8 cellular contexts compared by ENCODE assay signal in the genomic region with DNA sequence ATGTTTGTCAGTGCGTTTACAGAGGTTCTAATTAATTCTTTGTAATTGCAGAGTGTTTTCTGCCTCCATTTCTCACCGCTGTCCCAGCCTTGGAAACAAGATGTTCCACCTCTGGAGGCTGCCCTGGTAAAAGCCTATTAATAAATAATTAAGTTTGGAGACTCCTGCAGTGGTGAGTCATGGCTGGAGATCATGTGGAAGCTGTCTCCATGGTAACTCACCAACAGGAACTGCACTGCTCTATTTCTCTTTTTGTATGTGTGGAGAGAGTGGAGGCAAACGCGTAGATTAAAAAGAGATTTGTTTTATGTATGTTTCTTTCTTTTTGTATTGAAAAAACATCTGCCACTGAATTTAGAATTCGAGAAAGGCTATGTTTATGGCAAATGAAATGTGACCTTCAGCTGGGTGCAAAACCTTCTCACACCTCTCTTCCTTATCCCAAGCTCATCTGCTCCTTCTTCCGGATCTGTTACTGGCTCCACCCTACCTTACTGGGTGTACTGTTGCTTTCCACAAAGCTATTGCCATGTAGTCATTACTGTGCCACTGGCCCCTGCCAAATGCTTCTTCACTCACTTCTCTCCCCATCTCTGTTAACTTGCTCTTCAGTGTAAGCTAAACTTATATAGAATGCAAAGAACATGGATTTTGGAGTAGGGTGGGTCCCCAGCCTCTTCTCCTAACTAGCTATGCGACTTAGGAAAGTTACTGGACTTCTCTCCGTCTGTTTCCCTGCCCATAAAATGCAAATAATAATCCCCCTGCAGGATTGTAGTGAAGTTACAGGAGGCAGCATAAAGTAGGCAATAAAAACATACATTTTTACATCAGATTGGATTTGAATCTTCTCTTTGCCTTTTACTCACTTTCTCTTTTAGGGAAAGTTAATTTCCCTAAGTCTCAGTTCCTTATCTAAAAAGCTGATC.
DNase-seq lines count a peak whose midpoint lies in the region; ATAC-seq, FAIRE-seq and TF ChIP-seq lines count a peak whose summit lies in the region.

No MANE protein-coding gene starts in this region.

- ATAC-seq in foreskin keratinocyte (peak; percentile 99), psoas muscle (peak; percentile 90 to 97 (median 94)), GM18867 (IDR thresholded peaks at IDR 0.05; ENCODE audit: unreplicated experiment) (no peak), GM18505 (IDR thresholded peaks at IDR 0.05; ENCODE audit: unreplicated experiment) (no peak)
- no peak for ATAC-seq in activated CD4-positive, alpha-beta T cell treated with anti-CD3 and anti-CD28 coated beads for 36 hours

- no peak for FAIRE-seq in GM12891 (lab: Jason Lieb, UNC)

- H3K36me3 ChIP-seq in HEK293 (ENCODE audit: control insufficient read depth in 2 of 2, insufficient read depth in 1 of 2, low read length in 2 of 2) (no peaks in the 10 kb centered on the region), psoas muscle (ENCODE audit: insufficient read depth in 1 of 2, low read depth in 1 of 2) (no peaks in the 10 kb centered on the region)

- DNase-seq in RKO (ENCODE audit: low spot score), result peak; percentile 39
- peak; percentile 73 to 85 for DNase-seq in foreskin keratinocyte
- DNase-seq in psoas muscle, result no peak
- no peak for DNase-seq in GM12891 (ENCODE audit: insufficient read length, low spot score)
- no peak for DNase-seq in activated CD4-positive, alpha-beta T cell treated with anti-CD3 and anti-CD28 coated beads for 36 hours

- H3K27ac ChIP-seq in HEK293 (ENCODE audit: extremely low read depth, low read depth, low read length) (no peak overlapping the region), foreskin keratinocyte (no peak overlapping the region), psoas muscle (peak overlapping the region; percentile 38)

- peaks cover 5% of the 10 kb centered on the region for H3K27me3 Mint-ChIP-seq in activated CD4-positive, alpha-beta T cell treated with anti-CD3 and anti-CD28 coated beads for 36 hours

- intact Hi-C loops in psoas muscle (cut with DNase I), result no loop called here
- intact Hi-C loops in activated CD4-positive, alpha-beta T cell treated with anti-CD3 and anti-CD28 coated beads for 36 hours (cut with DNase I, micrococcal nuclease), result no loop called here

- H3K9me3 ChIP-seq in HEK293 (ENCODE audit: control insufficient read depth, insufficient read depth, low read depth, low read length) (no peaks in the 10 kb centered on the region), psoas muscle (no peaks in the 10 kb centered on the region)

- H3K4me3 ChIP-seq in HEK293 (ENCODE audit: low read depth, low read length) (peak overlapping the region; percentile 18), psoas muscle (peak overlapping the region; percentile 33)

- TF ChIP-seq CTCF in HEK293 (tag by site-specific recombination; IDR thresholded peaks at IDR 0.05) (no peak), foreskin keratinocyte (conservative IDR thresholded peaks at IDR 0.05) (peak; percentile 42), psoas muscle (IDR thresholded peaks at IDR 0.05) (no peak)

- H3K27me3 ChIP-seq in foreskin keratinocyte, result no peaks in the 10 kb centered on the region
- H3K27me3 ChIP-seq in psoas muscle (ENCODE audit: insufficient read depth in 3 of 3, low read length in 2 of 3), result no peaks in the 10 kb centered on the region

- POLR2A ChIA-PET in HEK293 (lab: Yijun Ruan, JAX), result no interaction called here
- POLR2A ChIA-PET in activated CD4-positive, alpha-beta T cell treated with anti-CD3 and anti-CD28 coated beads for 36 hours (lab: Charles Lee), result no interaction called here

- no peak for TF ChIP-seq POLR2A in GM12891 (IDR thresholded peaks at IDR 0.05; ENCODE audit: low read depth, low read length)
- no peak for TF ChIP-seq POLR2A in GM18505 (IDR thresholded peaks at IDR 0.05; ENCODE audit: borderline replicate concordance, extremely low read depth, insufficient read depth, insufficient read length)

- CTCF ChIA-PET in HEK293 (lab: Yijun Ruan, JAX), result interaction anchor here (0.6 to 1.8 kb wide), 10 partner anchors 13 to 1613 kb away, joined by 3 to 5 read pairs (median 3); no protein-coding TSS in a partner anchor
- CTCF ChIA-PET in activated CD4-positive, alpha-beta T cell treated with anti-CD3 and anti-CD28 coated beads for 36 hours (lab: Charles Lee), result no interaction called here

- H3K27ac Mint-ChIP-seq in activated CD4-positive, alpha-beta T cell treated with anti-CD3 and anti-CD28 coated beads for 36 hours, result no peak overlapping the region

- H3K4me1 ChIP-seq in HEK293 (ENCODE audit: control insufficient read depth, insufficient read depth, low read length) (peaks cover 8% of the 10 kb centered on the region), foreskin keratinocyte (peaks cover 8% of the 10 kb centered on the region), psoas muscle (no peaks in the 10 kb centered on the region)

- no peak overlapping the region for H3K4me3 Mint-ChIP-seq in activated CD4-positive, alpha-beta T cell treated with anti-CD3 and anti-CD28 coated beads for 36 hours

- H3K36me3 Mint-ChIP-seq in activated CD4-positive, alpha-beta T cell treated with anti-CD3 and anti-CD28 coated beads for 36 hours (ENCODE audit: low read depth), result no peaks in the 10 kb centered on the region

- H3K9me3 Mint-ChIP-seq in activated CD4-positive, alpha-beta T cell treated with anti-CD3 and anti-CD28 coated beads for 36 hours (ENCODE audit: low read depth), result peaks cover 3% of the 10 kb centered on the region

- WGBS in psoas muscle, 3 donors, result 24 to 34% (median 25%) methylated on average over 8 of the region's 8 CpGs

- H3K4me1 Mint-ChIP-seq in activated CD4-positive, alpha-beta T cell treated with anti-CD3 and anti-CD28 coated beads for 36 hours, result no peaks in the 10 kb centered on the region

TF ChIP-seq in HEK293, 187 proteins besides CTCF, POLR2A, EP300 and RAD21:
- TF ChIP-seq ZNF654 (tag by site-specific recombination; IDR thresholded peaks at IDR 0.05; ENCODE audit: low read depth), result no peak
- TF ChIP-seq PRDM1 (tag by site-specific recombination; IDR thresholded peaks at IDR 0.05), result peak; percentile 43; the same call in 1 of the 2 replicates
- TF ChIP-seq, protein P1, sequence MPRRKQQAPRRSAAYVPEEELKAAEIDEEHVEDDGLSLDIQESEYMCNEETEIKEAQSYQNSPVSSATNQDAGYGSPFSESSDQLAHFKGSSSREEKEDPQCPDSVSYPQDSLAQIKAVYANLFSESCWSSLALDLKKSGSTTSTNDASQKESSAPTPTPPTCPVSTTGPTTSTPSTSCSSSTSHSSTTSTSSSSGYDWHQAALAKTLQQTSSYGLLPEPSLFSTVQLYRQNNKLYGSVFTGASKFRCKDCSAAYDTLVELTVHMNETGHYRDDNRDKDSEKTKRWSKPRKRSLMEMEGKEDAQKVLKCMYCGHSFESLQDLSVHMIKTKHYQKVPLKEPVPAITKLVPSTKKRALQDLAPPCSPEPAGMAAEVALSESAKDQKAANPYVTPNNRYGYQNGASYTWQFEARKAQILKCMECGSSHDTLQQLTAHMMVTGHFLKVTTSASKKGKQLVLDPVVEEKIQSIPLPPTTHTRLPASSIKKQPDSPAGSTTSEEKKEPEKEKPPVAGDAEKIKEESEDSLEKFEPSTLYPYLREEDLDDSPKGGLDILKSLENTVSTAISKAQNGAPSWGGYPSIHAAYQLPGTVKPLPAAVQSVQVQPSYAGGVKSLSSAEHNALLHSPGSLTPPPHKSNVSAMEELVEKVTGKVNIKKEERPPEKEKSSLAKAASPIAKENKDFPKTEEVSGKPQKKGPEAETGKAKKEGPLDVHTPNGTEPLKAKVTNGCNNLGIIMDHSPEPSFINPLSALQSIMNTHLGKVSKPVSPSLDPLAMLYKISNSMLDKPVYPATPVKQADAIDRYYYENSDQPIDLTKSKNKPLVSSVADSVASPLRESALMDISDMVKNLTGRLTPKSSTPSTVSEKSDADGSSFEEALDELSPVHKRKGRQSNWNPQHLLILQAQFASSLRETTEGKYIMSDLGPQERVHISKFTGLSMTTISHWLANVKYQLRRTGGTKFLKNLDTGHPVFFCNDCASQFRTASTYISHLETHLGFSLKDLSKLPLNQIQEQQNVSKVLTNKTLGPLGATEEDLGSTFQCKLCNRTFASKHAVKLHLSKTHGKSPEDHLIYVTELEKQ (tag by site-specific recombination; IDR thresholded peaks at IDR 0.05; ENCODE audit: borderline replicate concordance), result no peak

TF ChIP-seq in GM12891, 5 proteins besides CTCF, POLR2A, EP300 and RAD21:
- TF ChIP-seq SPI1 (IDR thresholded peaks at IDR 0.05; ENCODE audit: low read depth, low read length) (no peak), POLR2AphosphoS5 (IDR thresholded peaks at IDR 0.05; ENCODE audit: low read depth, low read length) (no peak), PAX5 (IDR thresholded peaks at IDR 0.05; ENCODE audit: insufficient read depth, low read length, severe bottlenecking) (no peak), POU2F2 (IDR thresholded peaks at IDR 0.05; ENCODE audit: low read depth, low read length) (no peak), TAF1 (IDR thresholded peaks at IDR 0.05; ENCODE audit: low read depth, low read length) (no peak)

Comparison
In these comparisons a context has a peak if more than half of its experiments do, and no peak if none do; other contexts are left out.
1. DNase-seq: peak in RKO (single experiment) and foreskin keratinocyte (2 of 2); none in psoas muscle (0 of 2), GM12891 (single experiment) and activated CD4-positive, alpha-beta T cell treated with anti-CD3 and anti-CD28 coated beads for 36 hours (single experiment).
2. ATAC-seq: peak in foreskin keratinocyte (single experiment) and psoas muscle (4 of 4); none in GM18867 (single experiment), GM18505 (single experiment) and activated CD4-positive, alpha-beta T cell treated with anti-CD3 and anti-CD28 coated beads for 36 hours (single experiment).